ENCODE assay signal across 2 cellular contexts in the genomic region with DNA sequence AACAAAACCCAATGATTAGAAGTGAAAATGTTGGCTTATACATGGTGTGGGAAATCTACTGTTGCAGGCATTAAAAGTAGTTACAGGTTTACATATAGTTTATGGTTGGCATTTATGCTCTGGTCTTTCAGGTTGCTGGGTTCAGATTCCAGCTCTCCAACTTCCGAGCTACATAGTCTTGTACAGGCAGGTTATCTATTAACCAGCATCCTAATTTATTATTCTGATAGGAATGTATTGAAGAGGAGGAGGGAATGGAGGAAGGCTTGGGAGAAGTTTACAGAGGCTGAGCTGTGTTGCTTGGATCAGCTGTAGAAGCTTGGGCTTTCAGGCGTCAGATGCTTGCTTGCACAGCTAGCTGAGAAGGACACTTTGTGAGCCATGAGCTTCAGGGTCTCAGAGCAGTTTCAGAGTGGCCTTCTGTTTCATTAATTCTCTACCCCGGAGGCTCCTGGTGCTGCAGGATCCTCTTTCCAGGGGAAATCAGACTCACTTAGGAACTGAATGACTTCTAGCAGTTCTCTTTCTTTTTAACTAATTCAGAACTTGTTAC.
TF ChIP-seq lines count a peak whose summit lies in the region.

No MANE protein-coding gene starts in this region.

TF ChIP-seq in A549, 52 proteins besides CTCF, POLR2A, EP300 and RAD21 (continued from another document):
- TF ChIP-seq MAFK (IDR thresholded peaks at IDR 0.05; ENCODE audit: partially characterized antibody) (no peak), TP53 (CRISPR knock-in tag; IDR thresholded peaks at IDR 0.05) (no peak), POLR2AphosphoS2 (conservative IDR thresholded peaks at IDR 0.05; ENCODE audit: low read length) (no peak), RARB (CRISPR knock-in tag; IDR thresholded peaks at IDR 0.05) (no peak), ZNF302 (CRISPR knock-in tag; IDR thresholded peaks at IDR 0.05) (no peak), CBX8 (IDR thresholded peaks at IDR 0.05) (no peak), CBX2 (IDR thresholded peaks at IDR 0.05; ENCODE audit: borderline replicate concordance, low read depth) (no peak), ZSCAN20 (CRISPR knock-in tag; IDR thresholded peaks at IDR 0.05) (no peak), EHMT2 (IDR thresholded peaks at IDR 0.05; ENCODE audit: low read depth) (no peak)
- TF ChIP-seq, protein P1, sequence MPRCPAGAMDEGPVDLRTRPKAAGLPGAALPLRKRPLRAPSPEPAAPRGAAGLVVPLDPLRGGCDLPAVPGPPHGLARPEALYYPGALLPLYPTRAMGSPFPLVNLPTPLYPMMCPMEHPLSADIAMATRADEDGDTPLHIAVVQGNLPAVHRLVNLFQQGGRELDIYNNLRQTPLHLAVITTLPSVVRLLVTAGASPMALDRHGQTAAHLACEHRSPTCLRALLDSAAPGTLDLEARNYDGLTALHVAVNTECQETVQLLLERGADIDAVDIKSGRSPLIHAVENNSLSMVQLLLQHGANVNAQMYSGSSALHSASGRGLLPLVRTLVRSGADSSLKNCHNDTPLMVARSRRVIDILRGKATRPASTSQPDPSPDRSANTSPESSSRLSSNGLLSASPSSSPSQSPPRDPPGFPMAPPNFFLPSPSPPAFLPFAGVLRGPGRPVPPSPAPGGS (IDR thresholded peaks at IDR 0.05) = no peak

TF ChIP-seq in WTC11, 78 proteins besides CTCF, POLR2A, EP300 and RAD21 (continued from another document):
- TF ChIP-seq, protein P2, sequence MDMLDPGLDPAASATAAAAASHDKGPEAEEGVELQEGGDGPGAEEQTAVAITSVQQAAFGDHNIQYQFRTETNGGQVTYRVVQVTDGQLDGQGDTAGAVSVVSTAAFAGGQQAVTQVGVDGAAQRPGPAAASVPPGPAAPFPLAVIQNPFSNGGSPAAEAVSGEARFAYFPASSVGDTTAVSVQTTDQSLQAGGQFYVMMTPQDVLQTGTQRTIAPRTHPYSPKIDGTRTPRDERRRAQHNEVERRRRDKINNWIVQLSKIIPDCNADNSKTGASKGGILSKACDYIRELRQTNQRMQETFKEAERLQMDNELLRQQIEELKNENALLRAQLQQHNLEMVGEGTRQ (CRISPR knock-in tag; IDR thresholded peaks at IDR 0.05) = no peak
- TF ChIP-seq ZNF423 (CRISPR knock-in tag; IDR thresholded peaks at IDR 0.05) (no peak), SP1 (CRISPR knock-in tag; conservative IDR thresholded peaks at IDR 0.05) (no peak), GABPB1 (CRISPR knock-in tag; IDR thresholded peaks at IDR 0.05) (no peak), IRF2 (CRISPR knock-in tag; IDR thresholded peaks at IDR 0.05; ENCODE audit: borderline replicate concordance, low read depth) (no peak), NR3C1 (CRISPR knock-in tag; conservative IDR thresholded peaks at IDR 0.05; ENCODE audit: low read depth) (no peak), ATF1 (CRISPR knock-in tag; IDR thresholded peaks at IDR 0.05) (no peak), NFE2L1 (CRISPR knock-in tag; IDR thresholded peaks at IDR 0.05) (no peak), MXD4 (CRISPR knock-in tag; IDR thresholded peaks at IDR 0.05; ENCODE audit: borderline replicate concordance) (no peak)
- TF ChIP-seq, protein P3, sequence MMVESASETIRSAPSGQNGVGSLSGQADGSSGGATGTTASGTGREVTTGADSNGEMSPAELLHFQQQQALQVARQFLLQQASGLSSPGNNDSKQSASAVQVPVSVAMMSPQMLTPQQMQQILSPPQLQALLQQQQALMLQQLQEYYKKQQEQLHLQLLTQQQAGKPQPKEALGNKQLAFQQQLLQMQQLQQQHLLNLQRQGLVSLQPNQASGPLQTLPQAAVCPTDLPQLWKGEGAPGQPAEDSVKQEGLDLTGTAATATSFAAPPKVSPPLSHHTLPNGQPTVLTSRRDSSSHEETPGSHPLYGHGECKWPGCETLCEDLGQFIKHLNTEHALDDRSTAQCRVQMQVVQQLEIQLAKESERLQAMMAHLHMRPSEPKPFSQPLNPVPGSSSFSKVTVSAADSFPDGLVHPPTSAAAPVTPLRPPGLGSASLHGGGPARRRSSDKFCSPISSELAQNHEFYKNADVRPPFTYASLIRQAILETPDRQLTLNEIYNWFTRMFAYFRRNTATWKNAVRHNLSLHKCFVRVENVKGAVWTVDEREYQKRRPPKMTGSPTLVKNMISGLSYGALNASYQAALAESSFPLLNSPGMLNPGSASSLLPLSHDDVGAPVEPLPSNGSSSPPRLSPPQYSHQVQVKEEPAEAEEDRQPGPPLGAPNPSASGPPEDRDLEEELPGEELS (CRISPR knock-in tag; IDR thresholded peaks at IDR 0.05) = no peak
